In the genomic region with DNA sequence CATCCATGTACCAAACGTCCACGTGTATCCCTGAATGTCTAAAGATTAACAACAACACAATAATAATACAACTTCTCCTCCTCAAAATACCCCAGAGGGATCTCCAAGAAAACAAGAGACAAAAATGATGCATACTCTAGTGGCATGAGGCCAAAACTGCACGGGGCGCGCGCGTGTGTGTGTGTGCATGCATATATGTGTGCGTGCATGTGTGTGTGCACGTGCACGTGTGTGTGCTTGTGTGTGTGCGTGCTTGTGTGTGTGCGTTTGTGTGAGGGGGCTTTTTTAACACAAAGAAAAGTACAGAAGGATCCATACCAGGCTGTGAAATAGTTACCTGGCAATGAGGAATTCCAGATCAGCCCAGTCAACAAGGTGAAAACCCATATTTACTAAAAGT, we compare ENCODE assay signal across 33 cellular contexts.
"Had no signal": no experiment of that assay in that cellular context is flagged by ENCODE, and none has a peak within 500 bp of the region (broad histone marks: within the 10 kb centered on the region; RNA-seq: fewer than 3 reads in every experiment).

No MANE protein-coding gene starts in this region.

- DNase-seq: activated B cell treated with CpG ODN at 0.5 μM for 24 hours; activated CD4-positive, alpha-beta T cell treated with anti-CD3 and anti-CD28 coated beads for 48 hours; activated CD4-positive, alpha-beta T cell treated with anti-CD3 and anti-CD28 coated beads, Interleukin-2, amount 50 U/mL, for 1 hour; activated CD4-positive, alpha-beta T cell treated with anti-CD3 and anti-CD28 coated beads, Interleukin-2, amount 50 U/mL, for 48 hours; activated CD8-positive, alpha-beta memory T cell treated with anti-CD3 and anti-CD28 coated beads, Interleukin-2, amount 50 U/mL, for 48 hours; activated effector memory CD4-positive, alpha-beta T cell treated with Interleukin-2 at 50 U/mL for 16 hours; activated gamma-delta T cell treated with Interleukin-2 at 50 U/mL for 16 hours; activated naive CD4-positive, alpha-beta T cell treated with anti-CD3 and anti-CD28 coated beads, Interleukin-2, amount 50 U/mL, for 16 hours; activated naive CD4-positive, alpha-beta T cell treated with Interleukin-2 at 50 U/mL for 16 hours; activated T-cell treated with anti-CD3 and anti-CD28 coated beads for 4 hours; activated T-cell treated with anti-CD3 and anti-CD28 coated beads, Interleukin-2, amount 50 U/mL, for 24 hours; activated T-cell treated with anti-CD3 and anti-CD28 coated beads, Interleukin-2, amount 50 U/mL, for 72 hours; amniotic stem cell; anterior cingulate cortex; brain microvascular endothelial cell; caudate nucleus; cortex of kidney; dermis blood vessel endothelial cell; effector CD4-positive, alpha-beta T cell; effector memory CD8-positive, alpha-beta T cell; erythroblast; foreskin keratinocyte; gastrocnemius medialis; glutamatergic neuron; heart left ventricle; T-helper 2 cell had no signal

- FAIRE-seq: astrocyte, bronchial epithelial cell, colon had no signal

- H3K4me3 ChIP-seq: esophagus muscularis mucosa, gastrocnemius medialis, heart left ventricle had no signal

- H3K9me3 ChIP-seq: esophagus muscularis mucosa, gastrocnemius medialis, heart left ventricle had no signal

- H3K27ac ChIP-seq: brain microvascular endothelial cell, esophagus muscularis mucosa, foreskin keratinocyte, gastrocnemius medialis, heart left ventricle, VCaP had no signal

- H3K27me3 ChIP-seq: brain microvascular endothelial cell, esophagus muscularis mucosa, foreskin keratinocyte, gastrocnemius medialis, heart left ventricle had no signal

- ATAC-seq: activated CD4-positive, CD25-positive, alpha-beta regulatory T cell treated with anti-CD3 and anti-CD28 coated beads, Interleukin-2, amount 50 U/mL, for 24 hours; activated T-cell treated with anti-CD3 and anti-CD28 coated beads, Interleukin-2, amount 50 U/mL, for 72 hours; activated T-helper 17 cell treated with anti-CD3 and anti-CD28 coated beads, Interleukin-2, amount 50 U/mL, for 72 hours; effector memory CD8-positive, alpha-beta T cell; foreskin keratinocyte; gastrocnemius medialis; heart left ventricle had no signal

- H3K4me1 ChIP-seq: esophagus muscularis mucosa, foreskin keratinocyte, gastrocnemius medialis, heart left ventricle had no signal

- H3K36me3 ChIP-seq: brain microvascular endothelial cell, gastrocnemius medialis had no signal
